8 cellular contexts compared by ENCODE assay signal in genomic region chr5:181207214-181207959, GRCh38. TPM values are rescaled to one million over a fixed set of nuclear protein-coding genes. Genes with fewer than 3 reads are reported as not detected.
DNase-seq lines count a peak whose midpoint lies in the region; ATAC-seq and TF ChIP-seq lines count a peak whose summit lies in the region.

No MANE protein-coding gene starts in this region.

- H3K4me3 Mint-ChIP-seq in CD8-positive, alpha-beta memory T cell = peak overlapping the region; percentile 86 to 98 (median 91)
- peak overlapping the region; percentile 92 for H3K4me3 Mint-ChIP-seq in T-helper 1 cell treated with Interleukin-12 subunit alpha and Interleukin-12 subunit beta and Interleukin-4 antibody, amounts not matched to agents 30 μg/mL and 1 μg/mL, for 36 hours

- no peak for TF ChIP-seq CTCF in right lobe of liver (IDR thresholded peaks at IDR 0.05)

- no peaks in the 10 kb centered on the region for H3K36me3 ChIP-seq in CD8-positive, alpha-beta memory T cell (ENCODE audit: insufficient read depth, low read length)
- no peaks in the 10 kb centered on the region for H3K36me3 ChIP-seq in right lobe of liver

- intact Hi-C loops in right lobe of liver (cut with DNase I) = no loop called here

- 2% methylated on average over 36 of the region's 36 CpGs for WGBS in right lobe of liver (ENCODE audit: insufficient coverage, low coverage, low lambda C conversion rate, missing lambda C conversion rate)

- H3K27ac ChIP-seq in CD8-positive, alpha-beta memory T cell (ENCODE audit: low read depth, low read length) = peak overlapping the region; percentile 24
- H3K27ac ChIP-seq in right lobe of liver = peak overlapping the region; percentile 48 to 59 (median 50)

- POLR2A ChIA-PET in CD8-positive, alpha-beta memory T cell (lab: Charles Lee) = interaction anchor here (0.6 to 8.4 kb wide), 9 partner anchors 9 to 617 kb away, joined by 3 to 168 read pairs (median 12); partner anchors contain the start of genes RACK1, TRIM41 and TRIM52

- DNase-seq in CD8-positive, alpha-beta memory T cell = peak; percentile 49 to 80 (median 77)
- DNase-seq in cerebellar cortex (ENCODE audit: low spot score) (peak; percentile 91), right lobe of liver (peak in 2 of 3 donors; percentile 71 to 76), SHP77 (lab: John Stamatoyannopoulos, UW) (no peak)
- DNase-seq in stimulated activated CD4-positive, alpha-beta T cell treated with anti-CD3 and anti-CD28 coated beads, Interleukin-4, amount 100 ng/mL, for 48 hours (ENCODE audit: low read depth in 2 of 2) = peak; percentile 80 to 97

- H3K4me3 ChIP-seq in CD8-positive, alpha-beta memory T cell (ENCODE audit: low read length) = peak overlapping the region; percentile 69
- peak overlapping the region; percentile 28 to 47 (median 44) for H3K4me3 ChIP-seq in right lobe of liver

- H3K27ac Mint-ChIP-seq in CD8-positive, alpha-beta memory T cell = peak overlapping the region; percentile 84 to 98 (median 94)
- peak overlapping the region; percentile 95 for H3K27ac Mint-ChIP-seq in T-helper 1 cell treated with Interleukin-12 subunit alpha and Interleukin-12 subunit beta and Interleukin-4 antibody, amounts not matched to agents 30 μg/mL and 1 μg/mL, for 36 hours

- peaks cover 6 to 24% of the 10 kb centered on the region in 2 donors for H3K27me3 Mint-ChIP-seq in CD8-positive, alpha-beta memory T cell
- peaks cover 37% of the 10 kb centered on the region for H3K27me3 Mint-ChIP-seq in T-helper 1 cell treated with Interleukin-12 subunit alpha and Interleukin-12 subunit beta and Interleukin-4 antibody, amounts not matched to agents 30 μg/mL and 1 μg/mL, for 36 hours (ENCODE audit: low read depth)

- TF ChIP-seq POLR2A in right lobe of liver (IDR thresholded peaks at IDR 0.05) = no peak

- ATAC-seq in HG02763 (IDR thresholded peaks at IDR 0.05; ENCODE audit: unreplicated experiment) = peak; percentile 38
- ATAC-seq in right lobe of liver = peak; percentile 45 to 65 (median 52)
- no peak for ATAC-seq in GM21526 (IDR thresholded peaks at IDR 0.05; ENCODE audit: low FRiP score, unreplicated experiment)

- H3K4me1 ChIP-seq in CD8-positive, alpha-beta memory T cell (ENCODE audit: insufficient read depth, low read length) = peaks cover 28% of the 10 kb centered on the region
- peaks cover 0 to 30% (median 9%) of the 10 kb centered on the region in 4 donors for H3K4me1 ChIP-seq in right lobe of liver

- peaks cover 0 to 10% (median 0%) of the 10 kb centered on the region in 3 donors for H3K36me3 Mint-ChIP-seq in CD8-positive, alpha-beta memory T cell
- H3K36me3 Mint-ChIP-seq in T-helper 1 cell treated with Interleukin-12 subunit alpha and Interleukin-12 subunit beta and Interleukin-4 antibody, amounts not matched to agents 30 μg/mL and 1 μg/mL, for 36 hours (ENCODE audit: low read depth) = peaks cover 9% of the 10 kb centered on the region

- H3K27me3 ChIP-seq in CD8-positive, alpha-beta memory T cell (ENCODE audit: insufficient read depth, low read length, poor library complexity, severe bottlenecking) = no peaks in the 10 kb centered on the region
- no peaks in the 10 kb centered on the region for H3K27me3 ChIP-seq in right lobe of liver

- H3K9me3 ChIP-seq in CD8-positive, alpha-beta memory T cell (ENCODE audit: low read length) = no peaks in the 10 kb centered on the region
- H3K9me3 ChIP-seq in right lobe of liver = no peaks in the 10 kb centered on the region

- peaks cover 30 to 38% (median 36%) of the 10 kb centered on the region in 3 donors for H3K4me1 Mint-ChIP-seq in CD8-positive, alpha-beta memory T cell
- H3K4me1 Mint-ChIP-seq in T-helper 1 cell treated with Interleukin-12 subunit alpha and Interleukin-12 subunit beta and Interleukin-4 antibody, amounts not matched to agents 30 μg/mL and 1 μg/mL, for 36 hours (ENCODE audit: low read depth) = peaks cover 34% of the 10 kb centered on the region

- H3K9me3 Mint-ChIP-seq in CD8-positive, alpha-beta memory T cell = peaks cover 0 to 9% (median 4%) of the 10 kb centered on the region in 5 donors
- peaks cover 6% of the 10 kb centered on the region for H3K9me3 Mint-ChIP-seq in T-helper 1 cell treated with Interleukin-12 subunit alpha and Interleukin-12 subunit beta and Interleukin-4 antibody, amounts not matched to agents 30 μg/mL and 1 μg/mL, for 36 hours

- CTCF ChIA-PET in CD8-positive, alpha-beta memory T cell (lab: Charles Lee) = interaction anchor here (0.7 to 14.5 kb wide), 12 partner anchors 9 to 377 kb away, joined by 3 to 164 read pairs (median 4); partner anchors contain the start of genes TRIM41 and TRIM52

RNA-seq across cellular contexts. Expression of gene TRIM7, which starts 2.4 kb away (rescaled TPM):
- total RNA-seq in CD8-positive, alpha-beta memory T cell = 1 to 10 TPM; 2.2 to 2.3 TPM
- 0.74 TPM for polyA plus RNA-seq in CD8-positive, alpha-beta memory T cell
- 1 to 10 TPM in 1 of 6 experiments, under 1 TPM in 4, not detected in 1; 0.07 to 1.4 (median 0.26) TPM for total RNA-seq in right lobe of liver

RNA-seq across cellular contexts. Expression of gene TRIM41, which starts 15.7 kb away (rescaled TPM):
- total RNA-seq in CD8-positive, alpha-beta memory T cell = 10 to 100 TPM; 35.2 to 42.7 TPM
- polyA plus RNA-seq in CD8-positive, alpha-beta memory T cell = 2.2 TPM
- total RNA-seq in right lobe of liver = 10 to 100 TPM in 4 of 6 experiments, 1 to 10 TPM in 2; 7.3 to 20.6 (median 15.9) TPM

RNA-seq across cellular contexts. Expression of gene RACK1, which starts 36.3 kb away (rescaled TPM):
- total RNA-seq in CD8-positive, alpha-beta memory T cell = 1,000 to 10,000 TPM; 2,341 to 2,398 TPM
- 1,821 TPM for polyA plus RNA-seq in CD8-positive, alpha-beta memory T cell
- 1,000 to 10,000 TPM in 2 of 6 experiments, 100 to 1,000 TPM in 4; 470 to 1,156 (median 552) TPM for total RNA-seq in right lobe of liver

RNA-seq across cellular contexts. Expression of gene TRIM52, which starts 53.6 kb away (rescaled TPM):
- 10 to 100 TPM; 14.1 to 17.1 TPM for total RNA-seq in CD8-positive, alpha-beta memory T cell
- 46.3 TPM for polyA plus RNA-seq in CD8-positive, alpha-beta memory T cell
- total RNA-seq in right lobe of liver = 1 to 10 TPM; 2.8 to 6.5 (median 4.6) TPM

Comparison
In these comparisons a context has a peak if more than half of its experiments do, and no peak if none do; other contexts are left out.
1. DNase-seq: peak in CD8-positive, alpha-beta memory T cell (5 of 5), cerebellar cortex (single experiment), right lobe of liver (2 of 3) and stimulated activated CD4-positive, alpha-beta T cell treated with anti-CD3 and anti-CD28 coated beads, Interleukin-4, amount 100 ng/mL, for 48 hours (2 of 2); none in SHP77 (0 of 2).